In the genomic region with DNA sequence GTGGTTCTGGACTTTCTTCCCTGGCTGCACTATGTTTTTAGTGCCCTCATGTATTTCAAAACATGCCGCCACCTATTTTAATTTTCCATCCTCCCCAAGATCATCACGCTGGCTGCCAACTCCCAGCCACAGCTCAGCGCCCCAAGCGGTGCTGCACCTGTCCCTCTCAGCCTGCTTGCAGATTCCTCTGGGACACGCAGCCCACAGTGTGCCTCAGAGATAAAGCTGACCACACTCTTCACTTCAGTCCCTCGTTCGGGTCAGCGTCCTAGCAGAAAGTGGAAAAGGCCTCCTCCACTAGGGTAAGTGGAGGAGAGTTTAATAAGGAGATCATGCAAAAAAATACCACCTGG, we compare ENCODE assay signal across 18 cellular contexts. TPM values are rescaled to one million over a fixed set of nuclear protein-coding genes. Genes with fewer than 3 reads are reported as not detected.
DNase-seq lines count a peak whose midpoint lies in the region; ATAC-seq lines count a peak whose summit lies in the region.
"Had no signal": no experiment of that assay in that cellular context is flagged by ENCODE, and none has a peak within 500 bp of the region (broad histone marks: within the 10 kb centered on the region; RNA-seq: fewer than 3 reads in every experiment).

No MANE protein-coding gene starts in this region.

- no peak overlapping the region for H4K5ac ChIP-seq in mesendoderm (ENCODE audit: low read length)

- H3K4ac ChIP-seq in mesendoderm (ENCODE audit: low read depth, low read length), result no peak overlapping the region

- H3K4me3 ChIP-seq in mesendoderm (ENCODE audit: low read length), result no peak overlapping the region
- H3K4me3 ChIP-seq: Peyer's patch had no signal

- no CpG with 5 or more reads among the region's 8 CpGs for WGBS in mesendoderm (ENCODE audit: extremely low coverage, insufficient coverage, low lambda C conversion rate)

- no peak overlapping the region for H3K9ac ChIP-seq in mesendoderm (ENCODE audit: low read length)

- H3K4me2 ChIP-seq in mesendoderm (ENCODE audit: low read length), result no peak overlapping the region

- H3K79me1 ChIP-seq in mesendoderm (ENCODE audit: low read length), result no peaks in the 10 kb centered on the region

- no peak overlapping the region for H4K8ac ChIP-seq in mesendoderm (ENCODE audit: low read depth, low read length)

- no peak overlapping the region for H3K27ac ChIP-seq in mesendoderm (ENCODE audit: low read depth, low read length)
- H3K27ac ChIP-seq: HL-60, Peyer's patch had no signal

- no peak for ATAC-seq in HG03354 (IDR thresholded peaks at IDR 0.05; ENCODE audit: poor library complexity, severe bottlenecking, unreplicated experiment)

- no peak overlapping the region for H2AK5ac ChIP-seq in mesendoderm (ENCODE audit: low read length)

- peak; percentile 45 for DNase-seq in NCI-H748 (lab: John Stamatoyannopoulos, UW; ENCODE audit: unreplicated experiment)
- DNase-seq in NCI-H748 treated with DMSO at 0.1 percent for 48 hours (lab: John Stamatoyannopoulos, UW), result no peak
- peak; percentile 27 for DNase-seq in Daoy (ENCODE audit: low read depth)
- DNase-seq in RPMI8226, result peak; percentile 54
- peak; percentile 65 for DNase-seq in myocyte (ENCODE audit: low read depth)
- DNase-seq in NCI-H146 treated with DMSO at 0.1 percent for 48 hours (lab: John Stamatoyannopoulos, UW; ENCODE audit: unreplicated experiment), result no peak
- DNase-seq in mesendoderm, result no peak
- DNase-seq: ACHN; CD4-positive, alpha-beta memory T cell; HFFc6; KG1; NCI-H1436; NCI-H2081; NCI-H69; Peyer's patch; SW 1271 had no signal

- no peaks in the 10 kb centered on the region for H3K27me3 ChIP-seq in mesendoderm (ENCODE audit: insufficient read depth, low read length, poor library complexity)
- H3K27me3 ChIP-seq: Peyer's patch had no signal

- H3K23ac ChIP-seq in mesendoderm (ENCODE audit: low read length), result no peak overlapping the region

- no peak overlapping the region for H3K18ac ChIP-seq in mesendoderm (ENCODE audit: low read length)

- no peak overlapping the region for H3K56ac ChIP-seq in mesendoderm (ENCODE audit: low read length)

- H3K36me3 ChIP-seq in mesendoderm (ENCODE audit: control insufficient read depth, insufficient read depth, low read length), result no peaks in the 10 kb centered on the region
- H3K36me3 ChIP-seq: Peyer's patch had no signal

- no peak overlapping the region for H2BK15ac ChIP-seq in mesendoderm (replicated peaks; ENCODE audit: low read depth)

- H3K4me1 ChIP-seq in mesendoderm (ENCODE audit: control insufficient read depth, low read depth, low read length), result no peaks in the 10 kb centered on the region
- H3K4me1 ChIP-seq: Peyer's patch had no signal

- no peak overlapping the region for H2BK120ac ChIP-seq in mesendoderm (ENCODE audit: low read depth, low read length)

- no peak overlapping the region for H2BK5ac ChIP-seq in mesendoderm (ENCODE audit: low read length)

- no peaks in the 10 kb centered on the region for H3K79me2 ChIP-seq in mesendoderm (ENCODE audit: control insufficient read depth, insufficient read depth, low read length)

RNA-seq across cellular contexts. Expression of a gene that starts 56.2 kb away (rescaled TPM):
- total RNA-seq in Daoy (2014; rRNA removed; shearing (Covaris generic)), result 457 and 467 TPM in 2 replicates
- 18.6 and 25.5 TPM in 2 replicates for total RNA-seq in myocyte
- 21.1 TPM for polyA plus RNA-seq in myocyte (2012)
- 167 TPM for polyA plus RNA-seq in mesendoderm (2013, experiment 1 of 2)
- polyA plus RNA-seq in mesendoderm (2013, experiment 2 of 2), result 169 TPM

Comparison
In these comparisons a context has a peak if more than half of its experiments do, and no peak if none do; other contexts are left out.
1. DNase-seq: peak in NCI-H748 (single experiment), Daoy (single experiment), RPMI8226 (single experiment) and myocyte (single experiment); none in NCI-H748 treated with DMSO at 0.1 percent for 48 hours (single experiment), NCI-H146 treated with DMSO at 0.1 percent for 48 hours (single experiment) and mesendoderm (single experiment).
2. RNA of a gene that starts 56.2 kb away (total RNA-seq): 457 to 467 TPM in Daoy; 18.6 to 25.5 TPM in myocyte; every median in the first group is over 10 times any median in the second.